ENCODE assay signal across 8 cellular contexts in the genomic region with DNA sequence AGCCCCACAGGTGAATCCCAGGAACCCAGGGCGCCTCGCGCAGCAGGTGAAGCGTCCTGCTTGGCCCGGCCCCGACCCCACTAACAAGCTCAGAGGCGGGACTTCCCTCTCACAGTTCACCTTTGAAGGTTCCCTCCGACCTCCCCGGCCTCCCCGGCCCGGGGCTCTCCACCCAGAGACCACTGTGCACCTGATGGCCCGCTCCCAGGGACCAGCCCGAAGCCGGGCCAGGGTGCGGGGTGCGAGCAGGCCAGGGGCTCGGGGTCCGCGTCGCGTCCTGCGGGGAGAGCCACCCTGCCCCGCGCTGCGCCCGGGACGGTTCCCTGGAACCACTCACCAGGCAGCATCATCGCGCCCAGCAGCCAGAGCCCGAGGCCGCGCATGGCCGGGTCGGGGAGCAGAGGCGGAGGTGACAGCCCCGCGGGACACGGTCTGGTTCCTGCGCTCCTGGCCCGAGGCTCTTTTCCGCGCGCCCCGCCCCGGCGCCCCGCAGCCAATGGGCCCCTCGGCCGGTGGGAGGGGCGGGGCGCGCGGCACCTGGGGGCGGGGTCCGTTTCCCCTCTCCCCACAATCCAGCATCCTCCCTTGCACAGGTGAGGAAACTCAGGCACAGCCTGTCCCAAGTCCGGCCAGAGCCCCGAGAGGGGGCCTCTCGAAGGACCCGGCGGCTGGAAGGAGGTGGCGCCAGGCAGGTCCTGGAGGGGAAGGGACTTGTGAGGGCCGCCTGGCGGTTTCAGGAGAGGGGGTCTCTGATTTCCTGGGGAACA. TPM values are rescaled to one million over a fixed set of nuclear protein-coding genes. Genes with fewer than 3 reads are reported as not detected.
A peak's percentile ranks its signal among the peaks of the same experiment; 100 is the strongest.
DNase-seq lines count a peak whose midpoint lies in the region; ATAC-seq and TF ChIP-seq lines count a peak whose summit lies in the region.

A gene (minus strand): TSS at position 434 of the 767 bp plus-strand sequence. CDS start 51 bp downstream, at position 383.

- H3K27ac ChIP-seq in neutrophil = peak within 1 kb of the TSS; percentile 100

- in situ Hi-C loops in endometrial microvascular endothelial cells (cut with HindIII; ENCODE audit: inconsistent ontology term, low pct_unique_long_range_greater_than_20kb, low sequenced_read_pairs) = no loop called here

- H3K9me3 ChIP-seq in neutrophil = no peaks in the 10 kb centered on the region

- H3K4me3 ChIP-seq in neutrophil (ENCODE audit: low read depth in 1 of 2, low read length in 1 of 2) = peak within 1 kb of the TSS; percentile 96 to 100

- no peaks in the 10 kb centered on the region for H3K27me3 ChIP-seq in neutrophil

- H3K36me3 ChIP-seq in neutrophil = peaks cover 45% of the 10 kb centered on the region

- peak; percentile 5 for TF ChIP-seq CTCF in neutrophil (IDR thresholded peaks at IDR 0.05)

- H3K4me1 ChIP-seq in neutrophil (ENCODE audit: control insufficient read depth in 1 of 2, insufficient read depth in 1 of 2, low read depth in 1 of 2, low read length in 1 of 2) = peaks cover 62 to 63% of the 10 kb centered on the region in 2 experiments

- ATAC-seq in HG03175 (IDR thresholded peaks at IDR 0.05; ENCODE audit: unreplicated experiment) = peak; percentile 52

- DNase-seq in NOMO-1 treated with DMSO at 0.1 percent for 48 hours (lab: John Stamatoyannopoulos, UW; ENCODE audit: unreplicated experiment) (peak; percentile 16), NOMO-1 treated with dmso at 0.1 percent for 144 hours (lab: John Stamatoyannopoulos, UW; ENCODE audit: unreplicated experiment) (no peak), NCI-H1436 (lab: John Stamatoyannopoulos, UW) (no peak), HuH-7.5 (ENCODE audit: low spot score) (no peak)
- peak; percentile 47 to 67 for DNase-seq in activated CD4-positive, alpha-beta T cell treated with anti-CD3 and anti-CD28 coated beads for 24 hours (ENCODE audit: low read depth in 2 of 2)

RNA-seq across cellular contexts. Expression of the gene that starts here (rescaled TPM):
- total RNA-seq in endometrial microvascular endothelial cells (ENCODE audit: inconsistent ontology term) = 11.6 TPM

Comparison
In these comparisons a context has a peak if more than half of its experiments do, and no peak if none do; other contexts are left out.
1. DNase-seq: peak in NOMO-1 treated with DMSO at 0.1 percent for 48 hours (single experiment) and activated CD4-positive, alpha-beta T cell treated with anti-CD3 and anti-CD28 coated beads for 24 hours (2 of 2); none in NOMO-1 treated with dmso at 0.1 percent for 144 hours (single experiment), NCI-H1436 (single experiment) and HuH-7.5 (single experiment).